In genomic region chr16:72857841-72858594, GRCh38 we compare ENCODE assay signal across 16 cellular contexts.
DNase-seq lines count a peak whose midpoint lies in the region; ATAC-seq and TF ChIP-seq lines count a peak whose summit lies in the region.
"Had no signal": no experiment of that assay in that cellular context is flagged by ENCODE, and none has a peak within 500 bp of the region (broad histone marks: within the 10 kb centered on the region; RNA-seq: fewer than 3 reads in every experiment).

No MANE protein-coding gene starts in this region.

- no peaks in the 10 kb centered on the region for H3K79me2 ChIP-seq in GM23338 (replicated peaks; ENCODE audit: insufficient read depth)

- 83 to 93% methylated on average over 3 to 10 of the region's 13 CpGs for WGBS in mesodermal cell (ENCODE audit: insufficient coverage in 2 of 2), 2 experiments
- WGBS in spleen, 5 donors, result 86 to 95% (median 92%) methylated on average over 13 of the region's 13 CpGs

- no peak overlapping the region for H3K27ac ChIP-seq in GM23338 (ENCODE audit: low read depth)
- peak overlapping the region; percentile 60 for H3K27ac ChIP-seq in brain microvascular endothelial cell
- H3K27ac ChIP-seq in mesodermal cell (ENCODE audit: low read depth, low read length, severe bottlenecking), result peak overlapping the region; percentile 86
- H3K27ac ChIP-seq in spleen, result peak overlapping the region in 5 of 8 donors; percentile 17 to 37 (median 33)
- no peak overlapping the region for H3K27ac ChIP-seq in colonic mucosa

- in situ Hi-C loops in brain microvascular endothelial cell (cut with HindIII; ENCODE audit: low pct_ligation_motif_present, low sequenced_read_pairs), result no loop called here

- H3K9ac ChIP-seq in colonic mucosa (ENCODE audit: low read depth in 2 of 2, low read length in 2 of 2), result no peak overlapping the region

- H3K36me3 ChIP-seq in GM23338 (ENCODE audit: insufficient read depth) (no peaks in the 10 kb centered on the region), brain microvascular endothelial cell (replicated peaks) (no peaks in the 10 kb centered on the region), mesodermal cell (ENCODE audit: control insufficient read depth, insufficient read depth, low read length) (no peaks in the 10 kb centered on the region), spleen (no peaks in the 10 kb centered on the region), colonic mucosa (no peaks in the 10 kb centered on the region)
- H3K36me3 ChIP-seq: left lung had no signal

- no peak overlapping the region for H3K4me2 ChIP-seq in GM23338

- H3K9me3 Mint-ChIP-seq in GM23338, result no peaks in the 10 kb centered on the region
- H3K9me3 Mint-ChIP-seq: activated CD4-positive, alpha-beta memory T cell treated with anti-CD3 and anti-CD28 coated beads for 36 hours; naive thymus-derived CD8-positive, alpha-beta T cell had no signal

- 0 out of 2 replicates have a peak, but pooled peaks cover 3% of the 10 kb centered on the region for H3F3A ChIP-seq in GM23338 (replicated peaks; ENCODE audit: low read depth)

- ATAC-seq in GM23338 (peak; percentile 22; the same call in 1 of the 3 replicates), HG02623 (IDR thresholded peaks at IDR 0.05; ENCODE audit: unreplicated experiment) (no peak), GM19023 (IDR thresholded peaks at IDR 0.05; ENCODE audit: unreplicated experiment) (no peak), HG02938 (IDR thresholded peaks at IDR 0.05; ENCODE audit: unreplicated experiment) (no peak)
- ATAC-seq: left lung; naive thymus-derived CD8-positive, alpha-beta T cell had no signal

- no peaks in the 10 kb centered on the region; the same call in 2 of the 3 replicates for H3K36me3 Mint-ChIP-seq in GM23338 (ENCODE audit: low read depth)
- H3K36me3 Mint-ChIP-seq: activated CD4-positive, alpha-beta memory T cell treated with anti-CD3 and anti-CD28 coated beads for 36 hours; naive thymus-derived CD8-positive, alpha-beta T cell had no signal

- H3K27me3 ChIP-seq in GM23338 (ENCODE audit: insufficient read depth), result no peaks in the 10 kb centered on the region
- H3K27me3 ChIP-seq in brain microvascular endothelial cell (replicated peaks), result no peaks in the 10 kb centered on the region
- no peaks in the 10 kb centered on the region for H3K27me3 ChIP-seq in spleen (replicated peaks in 1 of 7)
- H3K27me3 ChIP-seq in colonic mucosa, result no peaks in the 10 kb centered on the region
- H3K27me3 ChIP-seq: left lung had no signal

- H3K9me2 ChIP-seq in GM23338 (ENCODE audit: insufficient read depth), result no peaks in the 10 kb centered on the region

- no peak overlapping the region for H3K4me3 ChIP-seq in GM23338
- H3K4me3 ChIP-seq in brain microvascular endothelial cell (ENCODE audit: low read depth, low read length), result no peak overlapping the region
- H3K4me3 ChIP-seq in mesodermal cell (ENCODE audit: extremely low read depth, insufficient read depth, low read length, poor library complexity, severe bottlenecking), result no peak overlapping the region
- no peak overlapping the region for H3K4me3 ChIP-seq in spleen
- H3K4me3 ChIP-seq in colonic mucosa, result no peak overlapping the region
- H3K4me3 ChIP-seq: left lung had no signal

- H3K4me3 Mint-ChIP-seq in GM23338, result no peak overlapping the region
- H3K4me3 Mint-ChIP-seq: activated CD4-positive, alpha-beta memory T cell treated with anti-CD3 and anti-CD28 coated beads for 36 hours; naive thymus-derived CD8-positive, alpha-beta T cell had no signal

- H3K9me3 ChIP-seq in mesodermal cell (ENCODE audit: control insufficient read depth, low read length) (no peaks in the 10 kb centered on the region), spleen (no peaks in the 10 kb centered on the region), colonic mucosa (no peaks in the 10 kb centered on the region)
- H3K9me3 ChIP-seq: left lung had no signal

- DNase-seq in GM23338 (ENCODE audit: low spot score), result no peak
- DNase-seq in brain microvascular endothelial cell, result no peak
- DNase-seq in spleen, result no peak
- DNase-seq in colonic mucosa, result no peak
- DNase-seq: activated CD4-positive, alpha-beta memory T cell treated with anti-CD3 and anti-CD28 coated beads for 36 hours; amniotic stem cell; COR-L47; left lung; naive thymus-derived CD8-positive, alpha-beta T cell; NCI-H1436 treated with DMSO at 0.1 percent for 48 hours; NCI-H510A; stimulated activated CD4-positive, alpha-beta T cell treated with anti-CD3 and anti-CD28 coated beads, Interleukin-4, amount 100 ng/mL, for 1 hour had no signal

- H3K4me1 Mint-ChIP-seq in GM23338, result peaks cover 17% of the 10 kb centered on the region

- no peaks in the 10 kb centered on the region for H4K20me1 ChIP-seq in GM23338 (replicated peaks; ENCODE audit: insufficient read depth)

- no peak overlapping the region for H3K27ac Mint-ChIP-seq in GM23338
- H3K27ac Mint-ChIP-seq: activated CD4-positive, alpha-beta memory T cell treated with anti-CD3 and anti-CD28 coated beads for 36 hours had no signal

- TF ChIP-seq CTCF in GM23338 (conservative IDR thresholded peaks at IDR 0.05; ENCODE audit: low read depth in 2 of 2) (no peak), brain microvascular endothelial cell (IDR thresholded peaks at IDR 0.05; ENCODE audit: low read depth, low read length, missing control alignments) (no peak), spleen (IDR thresholded peaks at IDR 0.05 in 8 of 11, conservative IDR thresholded peaks at IDR 0.05 in 3 of 11) (no peak), colonic mucosa (IDR thresholded peaks at IDR 0.05) (no peak)

- H3K4me1 ChIP-seq in GM23338 (ENCODE audit: insufficient read depth), result peaks cover 11% of the 10 kb centered on the region
- peaks cover 21% of the 10 kb centered on the region for H3K4me1 ChIP-seq in mesodermal cell (ENCODE audit: control insufficient read depth, insufficient read depth, low read length, poor library complexity, severe bottlenecking)
- peaks cover 0 to 17% (median 10%) of the 10 kb centered on the region in 6 donors for H3K4me1 ChIP-seq in spleen
- H3K4me1 ChIP-seq in colonic mucosa, result no peaks in the 10 kb centered on the region

- intact Hi-C loops in spleen (cut with DNase I; ENCODE audit: low total_unique reads) (no loop called here), colonic mucosa (cut with DNase I) (no loop called here)

- H3K27me3 Mint-ChIP-seq in GM23338 (ENCODE audit: insufficient read depth, low read depth, poor library complexity), result peaks cover 5% of the 10 kb centered on the region
- H3K27me3 Mint-ChIP-seq: activated CD4-positive, alpha-beta memory T cell treated with anti-CD3 and anti-CD28 coated beads for 36 hours had no signal

- TF ChIP-seq POLR2A in spleen (IDR thresholded peaks at IDR 0.05), result no peak

- H2AFZ ChIP-seq in GM23338, result no peak overlapping the region; the same call in 1 of the 2 replicates

TF ChIP-seq in GM23338, 12 proteins besides CTCF, POLR2A, EP300 and RAD21:
- TF ChIP-seq, protein P1, sequence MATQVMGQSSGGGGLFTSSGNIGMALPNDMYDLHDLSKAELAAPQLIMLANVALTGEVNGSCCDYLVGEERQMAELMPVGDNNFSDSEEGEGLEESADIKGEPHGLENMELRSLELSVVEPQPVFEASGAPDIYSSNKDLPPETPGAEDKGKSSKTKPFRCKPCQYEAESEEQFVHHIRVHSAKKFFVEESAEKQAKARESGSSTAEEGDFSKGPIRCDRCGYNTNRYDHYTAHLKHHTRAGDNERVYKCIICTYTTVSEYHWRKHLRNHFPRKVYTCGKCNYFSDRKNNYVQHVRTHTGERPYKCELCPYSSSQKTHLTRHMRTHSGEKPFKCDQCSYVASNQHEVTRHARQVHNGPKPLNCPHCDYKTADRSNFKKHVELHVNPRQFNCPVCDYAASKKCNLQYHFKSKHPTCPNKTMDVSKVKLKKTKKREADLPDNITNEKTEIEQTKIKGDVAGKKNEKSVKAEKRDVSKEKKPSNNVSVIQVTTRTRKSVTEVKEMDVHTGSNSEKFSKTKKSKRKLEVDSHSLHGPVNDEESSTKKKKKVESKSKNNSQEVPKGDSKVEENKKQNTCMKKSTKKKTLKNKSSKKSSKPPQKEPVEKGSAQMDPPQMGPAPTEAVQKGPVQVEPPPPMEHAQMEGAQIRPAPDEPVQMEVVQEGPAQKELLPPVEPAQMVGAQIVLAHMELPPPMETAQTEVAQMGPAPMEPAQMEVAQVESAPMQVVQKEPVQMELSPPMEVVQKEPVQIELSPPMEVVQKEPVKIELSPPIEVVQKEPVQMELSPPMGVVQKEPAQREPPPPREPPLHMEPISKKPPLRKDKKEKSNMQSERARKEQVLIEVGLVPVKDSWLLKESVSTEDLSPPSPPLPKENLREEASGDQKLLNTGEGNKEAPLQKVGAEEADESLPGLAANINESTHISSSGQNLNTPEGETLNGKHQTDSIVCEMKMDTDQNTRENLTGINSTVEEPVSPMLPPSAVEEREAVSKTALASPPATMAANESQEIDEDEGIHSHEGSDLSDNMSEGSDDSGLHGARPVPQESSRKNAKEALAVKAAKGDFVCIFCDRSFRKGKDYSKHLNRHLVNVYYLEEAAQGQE (IDR thresholded peaks at IDR 0.05; ENCODE audit: unreplicated experiment), result no peak
- TF ChIP-seq, protein P2, sequence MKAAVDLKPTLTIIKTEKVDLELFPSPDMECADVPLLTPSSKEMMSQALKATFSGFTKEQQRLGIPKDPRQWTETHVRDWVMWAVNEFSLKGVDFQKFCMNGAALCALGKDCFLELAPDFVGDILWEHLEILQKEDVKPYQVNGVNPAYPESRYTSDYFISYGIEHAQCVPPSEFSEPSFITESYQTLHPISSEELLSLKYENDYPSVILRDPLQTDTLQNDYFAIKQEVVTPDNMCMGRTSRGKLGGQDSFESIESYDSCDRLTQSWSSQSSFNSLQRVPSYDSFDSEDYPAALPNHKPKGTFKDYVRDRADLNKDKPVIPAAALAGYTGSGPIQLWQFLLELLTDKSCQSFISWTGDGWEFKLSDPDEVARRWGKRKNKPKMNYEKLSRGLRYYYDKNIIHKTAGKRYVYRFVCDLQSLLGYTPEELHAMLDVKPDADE (IDR thresholded peaks at IDR 0.05), result no peak
- no peak for TF ChIP-seq NANOG (IDR thresholded peaks at IDR 0.05; ENCODE audit: borderline replicate concordance)

Comparison
In these comparisons a context has a peak if more than half of its experiments do, and no peak if none do; other contexts are left out.
1. H3K27ac ChIP-seq: peak in brain microvascular endothelial cell (single experiment), mesodermal cell (single experiment) and spleen (5 of 8); none in GM23338 (single experiment) and colonic mucosa (single experiment).